In the genomic region with DNA sequence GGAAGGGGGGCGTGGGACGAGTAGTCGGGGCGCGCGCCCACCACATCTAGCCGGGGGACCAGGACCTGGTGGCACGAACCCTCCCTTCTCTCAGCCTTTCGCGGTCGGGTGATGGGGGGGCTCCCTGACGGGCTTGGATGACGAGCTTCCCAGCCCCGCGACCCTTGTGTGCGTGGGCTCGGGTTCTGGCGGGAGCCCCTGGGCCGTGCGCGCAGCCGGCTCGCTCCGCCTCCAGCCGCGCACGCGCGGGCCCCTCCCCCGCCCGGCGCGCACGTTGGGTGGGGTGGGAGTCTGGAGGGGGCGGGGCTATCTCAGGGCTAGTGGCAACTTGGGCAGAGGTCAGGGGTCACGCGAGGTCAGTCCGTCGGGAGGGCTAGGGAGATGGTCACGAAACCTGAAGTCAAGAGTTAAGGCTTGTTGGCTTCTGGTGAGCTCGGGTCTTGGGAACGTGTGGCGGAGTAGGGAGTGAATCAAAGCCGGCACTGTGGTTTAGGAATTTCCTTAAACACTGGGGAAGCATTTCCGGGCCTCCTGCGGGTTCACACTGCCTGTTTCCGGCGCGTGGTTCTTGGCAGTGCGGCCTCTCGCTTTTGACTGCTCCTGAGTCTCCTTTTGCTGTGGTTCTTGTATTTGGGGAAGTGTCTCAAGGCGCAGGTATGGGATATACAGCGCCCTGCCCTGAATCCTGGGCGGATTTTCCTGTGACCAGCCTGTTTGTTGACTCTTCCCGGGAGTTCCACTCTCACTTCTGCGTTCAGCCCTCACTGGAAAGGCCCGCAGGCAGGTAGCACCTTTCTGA, we compare ENCODE assay signal across 8 cellular contexts. TPM values are rescaled to one million over a fixed set of nuclear protein-coding genes. Genes with fewer than 3 reads are reported as not detected.
DNase-seq lines count a peak whose midpoint lies in the region; ATAC-seq, FAIRE-seq and TF ChIP-seq lines count a peak whose summit lies in the region.

TSS of gene SRCAP (plus strand) at position 356 of the 799 bp plus-strand sequence. CDS start 1,654 bp downstream, outside the sequence.

- peak within 1 kb of the TSS; percentile 97 for H3K4me3 Mint-ChIP-seq in activated B cell treated with CpG ODN at 0.5 μM for 24 hours

- TF ChIP-seq CTCF in A673 (conservative IDR thresholded peaks at IDR 0.05; ENCODE audit: low read depth, low read length) (no peak), activated B cell treated with CpG ODN at 0.5 μM for 24 hours (IDR thresholded peaks at IDR 0.05) (no peak), bronchial epithelial cell (IDR thresholded peaks at IDR 0.05; ENCODE audit: insufficient read depth, low read length, severe bottlenecking) (no peak)

- BruUV-seq in A673 (replicated peaks; lab: Mats Ljungman, UMichigan) = TSS peak; percentile 42

- ATAC-seq in GM18861 (IDR thresholded peaks at IDR 0.05; ENCODE audit: unreplicated experiment) = peak; percentile 15
- ATAC-seq in HG03097 (IDR thresholded peaks at IDR 0.05; ENCODE audit: low FRiP score, unreplicated experiment) = peak; percentile 28
- ATAC-seq in activated B cell treated with CpG ODN at 0.5 μM for 24 hours (ENCODE audit: low read depth) = peak; percentile 29

- FAIRE-seq in bronchial epithelial cell (lab: Jason Lieb, UNC) (no peak), small intestine (lab: Jason Lieb, UNC) (no peak)

- peaks cover 30% of the 10 kb centered on the region for H3K36me3 ChIP-seq in A673 (ENCODE audit: insufficient read depth, low read length, poor library complexity, severe bottlenecking)
- peaks cover 8% of the 10 kb centered on the region for H3K36me3 ChIP-seq in bronchial epithelial cell (ENCODE audit: control insufficient read depth, insufficient read depth, low read length)
- H3K36me3 ChIP-seq in small intestine (ENCODE audit: control insufficient read depth in 2 of 2, insufficient read depth in 2 of 2, low read length in 2 of 2) = peaks cover 13 to 16% of the 10 kb centered on the region in 2 donors

- 0 to 1% (median 1%) methylated on average over 44 to 57 of the region's 57 CpGs for WGBS in small intestine, 3 donors

- POLR2A ChIA-PET in A673 (lab: Charles Lee; ENCODE audit: low non-redundant PET) (interaction anchor here (0.6 kb wide), 1 partner anchor 84 kb away, joined by 3 read pairs; no protein-coding TSS in a partner anchor), activated B cell treated with CpG ODN at 0.5 μM for 24 hours (lab: Charles Lee) (interaction anchor here (0.6 to 1.7 kb wide), 8 partner anchors 18 to 1875 kb away, joined by 3 to 25 read pairs (median 6); partner anchors contain the start of genes ATXN2L, FBRS and PRR14)

- DNase-seq in A673 (ENCODE audit: low spot score) = peak; percentile 95
- peak; percentile 79 for DNase-seq in NCI-H2171 treated with DMSO at 0.1 percent for 48 hours (lab: John Stamatoyannopoulos, UW)
- DNase-seq in activated B cell treated with CpG ODN at 0.5 μM for 24 hours = peak; percentile 77
- peak; percentile 67 for DNase-seq in bronchial epithelial cell (ENCODE audit: low read depth)
- DNase-seq in iPS-NIHi7 (ENCODE audit: extremely low spot score) = peak; percentile 93
- DNase-seq in small intestine = peak; percentile 83

- no peaks in the 10 kb centered on the region for H3K9me3 Mint-ChIP-seq in activated B cell treated with CpG ODN at 0.5 μM for 24 hours

- peaks cover 22% of the 10 kb centered on the region for H3K4me1 Mint-ChIP-seq in activated B cell treated with CpG ODN at 0.5 μM for 24 hours

- H3K27me3 ChIP-seq in A673 (replicated peaks; ENCODE audit: insufficient read depth, low read depth, low read length, poor library complexity) (no peaks in the 10 kb centered on the region), bronchial epithelial cell (ENCODE audit: control insufficient read depth, insufficient read depth, low read length) (no peaks in the 10 kb centered on the region), small intestine (ENCODE audit: control insufficient read depth in 2 of 2, insufficient read depth in 2 of 2, low read length in 2 of 2) (no peaks in the 10 kb centered on the region)

- H3K9me3 ChIP-seq in A673 (ENCODE audit: low read depth, low read length, poor library complexity, severe bottlenecking) (no peaks in the 10 kb centered on the region), small intestine (ENCODE audit: control insufficient read depth, low read depth) (no peaks in the 10 kb centered on the region)

- peaks cover 38% of the 10 kb centered on the region for H3K36me3 Mint-ChIP-seq in activated B cell treated with CpG ODN at 0.5 μM for 24 hours (ENCODE audit: low read depth)

- H3K27ac ChIP-seq in A673 (ENCODE audit: low read depth, low read length, poor library complexity, severe bottlenecking) = peak within 1 kb of the TSS; percentile 100
- H3K27ac ChIP-seq in small intestine (ENCODE audit: low read depth in 1 of 2, low read length in 1 of 2) = peak within 1 kb of the TSS; percentile 98 to 100

- CTCF ChIA-PET in A673 (lab: Charles Lee) = no interaction called here
- CTCF ChIA-PET in activated B cell treated with CpG ODN at 0.5 μM for 24 hours (lab: Charles Lee) = no interaction called here

- intact Hi-C loops in A673 (cut with micrococcal nuclease; ENCODE audit: unreplicated experiment) (loop anchor here (2.0 to 10.0 kb wide), 2 partner anchors 40 to 634 kb away; partner anchors contain the start of genes ALDOA and FBRS), activated B cell treated with CpG ODN at 0.5 μM for 24 hours (cut with micrococcal nuclease) (loop anchor here (1.0 to 10.0 kb wide), 16 partner anchors 16 to 328 kb away; partner anchors contain the start of genes CFAP119, DCTPP1, FBRS and PHKG2)

- H3K4me3 ChIP-seq in A673 (ENCODE audit: low read depth, low read length, poor library complexity, severe bottlenecking) (peak within 1 kb of the TSS; percentile 96), bronchial epithelial cell (ENCODE audit: low read depth, low read length) (peak within 1 kb of the TSS; percentile 100), small intestine (ENCODE audit: low read depth in 1 of 2, low read length in 2 of 2) (peak within 1 kb of the TSS; percentile 96 to 99)

- no peaks in the 10 kb centered on the region for H3K27me3 Mint-ChIP-seq in activated B cell treated with CpG ODN at 0.5 μM for 24 hours

- peak within 1 kb of the TSS; percentile 100 for H3K27ac Mint-ChIP-seq in activated B cell treated with CpG ODN at 0.5 μM for 24 hours

- H3K4me1 ChIP-seq in A673 (ENCODE audit: insufficient read depth, low read length, poor library complexity, severe bottlenecking) (peaks cover 16% of the 10 kb centered on the region), small intestine (ENCODE audit: control insufficient read depth in 2 of 2, insufficient read depth in 1 of 2, low read depth in 1 of 2, low read length in 1 of 2) (peaks cover 0 to 2% of the 10 kb centered on the region in 2 donors)

RNA-seq across cellular contexts. Expression of gene SRCAP, which starts in this region (rescaled TPM):
- 86.2 and 104 TPM in 2 replicates for total RNA-seq in A673 (2021)
- 109 and 123 TPM in 2 replicates for total RNA-seq in activated B cell treated with CpG ODN at 0.5 μM for 24 hours
- total RNA-seq in bronchial epithelial cell = 10.0 and 13.7 TPM in 2 replicates
- polyA plus RNA-seq in small intestine = 10 to 100 TPM in 1 of 3 donors, 1 to 10 TPM in 2; 1.6 to 23.0 (median 4.5) TPM

Comparison
In these comparisons a context has a peak if more than half of its experiments do, and no peak if none do; other contexts are left out.
1. Peak in every context shown above with its lines: DNase-seq, ATAC-seq, H3K4me3 ChIP-seq and H3K27ac ChIP-seq.